ENCODE assay signal across 2 cellular contexts in genomic region chr5:171830686-171831085, GRCh38.
TF ChIP-seq lines count a peak whose summit lies in the region.

No MANE protein-coding gene starts in this region.

TF ChIP-seq in SK-N-SH, 30 proteins besides CTCF, POLR2A, EP300 and RAD21 (continued from another document):
- no peak for TF ChIP-seq REST (IDR thresholded peaks at IDR 0.05; ENCODE audit: low read depth, low read length)
- no peak for TF ChIP-seq USF1 (IDR thresholded peaks at IDR 0.05; ENCODE audit: borderline replicate concordance, low read depth)
- no peak for TF ChIP-seq RXRA (IDR thresholded peaks at IDR 0.05; ENCODE audit: borderline replicate concordance, low read depth)

TF ChIP-seq in HepG2, 621 proteins besides CTCF, POLR2A, EP300 and RAD21 (continued from another document):
- TF ChIP-seq ZNF503 (CRISPR knock-in tag; IDR thresholded peaks at IDR 0.05) = no peak
- TF ChIP-seq FOXA1 (IDR thresholded peaks at IDR 0.05) = no peak
- no peak for TF ChIP-seq FOXA1 (CRISPR knock-in tag; IDR thresholded peaks at IDR 0.05)
- TF ChIP-seq PHF8 (CRISPR knock-in tag; IDR thresholded peaks at IDR 0.05) = no peak
- TF ChIP-seq HOXA9 (CRISPR knock-in tag; IDR thresholded peaks at IDR 0.05; ENCODE audit: borderline replicate concordance) = no peak
- no peak for TF ChIP-seq PRDM10 (CRISPR knock-in tag; IDR thresholded peaks at IDR 0.05; ENCODE audit: low read depth)
- TF ChIP-seq PLRG1 (conservative IDR thresholded peaks at IDR 0.05) = no peak
- TF ChIP-seq ZNF275 (CRISPR knock-in tag; IDR thresholded peaks at IDR 0.05; ENCODE audit: borderline replicate concordance) = no peak
- no peak for TF ChIP-seq ZNF709 (CRISPR knock-in tag; IDR thresholded peaks at IDR 0.05)
- TF ChIP-seq ZNF883 (CRISPR knock-in tag; IDR thresholded peaks at IDR 0.05; ENCODE audit: not compliant biosample characterization) = no peak
- no peak for TF ChIP-seq HIVEP1 (CRISPR knock-in tag; IDR thresholded peaks at IDR 0.05)
- TF ChIP-seq NFE2L2 (IDR thresholded peaks at IDR 0.05; ENCODE audit: low read length) = no peak
- TF ChIP-seq HMG20B (CRISPR knock-in tag; conservative IDR thresholded peaks at IDR 0.05) = no peak
- no peak for TF ChIP-seq U2AF1 (optimal IDR thresholded peaks at IDR 0.05; ENCODE audit: low read depth, low read length)
TF ChIP-seq in HepG2: peak in this region for 0.
